In the genomic region with DNA sequence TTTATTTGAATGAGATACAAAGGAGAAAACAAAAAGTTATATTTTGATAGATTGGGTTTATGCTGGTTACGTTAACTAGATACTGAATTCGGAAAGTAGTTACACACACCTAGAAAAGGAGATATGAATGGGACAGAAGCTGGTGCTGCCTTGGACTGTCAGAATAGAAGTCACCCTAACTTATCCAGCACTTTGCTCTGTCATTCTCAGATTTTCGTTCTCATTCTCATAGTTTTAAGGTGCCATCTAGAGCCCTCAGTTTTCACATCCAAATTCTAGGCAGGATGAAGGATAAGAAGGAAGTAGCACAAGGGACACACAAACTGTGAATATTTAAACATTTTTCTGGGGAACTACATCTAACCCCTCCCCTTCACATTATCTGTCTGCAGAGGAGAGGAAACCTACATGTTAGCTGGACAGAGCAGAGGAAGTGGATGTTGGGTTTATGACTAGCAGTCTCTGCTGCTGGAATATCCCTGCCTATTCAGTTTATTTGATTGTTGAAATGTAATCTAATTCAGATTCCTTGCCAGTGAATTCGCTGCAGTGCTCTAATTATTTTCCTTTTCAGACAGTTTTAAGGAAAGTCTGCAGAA, we compare ENCODE assay signal across 2 cellular contexts.
TF ChIP-seq lines count a peak whose summit lies in the region.

No MANE protein-coding gene starts in this region.

TF ChIP-seq in SK-N-SH, 30 proteins besides CTCF, POLR2A, EP300 and RAD21:
- TF ChIP-seq RXRA (IDR thresholded peaks at IDR 0.05; ENCODE audit: borderline replicate concordance, low read depth) = no peak
- TF ChIP-seq, protein P1, sequence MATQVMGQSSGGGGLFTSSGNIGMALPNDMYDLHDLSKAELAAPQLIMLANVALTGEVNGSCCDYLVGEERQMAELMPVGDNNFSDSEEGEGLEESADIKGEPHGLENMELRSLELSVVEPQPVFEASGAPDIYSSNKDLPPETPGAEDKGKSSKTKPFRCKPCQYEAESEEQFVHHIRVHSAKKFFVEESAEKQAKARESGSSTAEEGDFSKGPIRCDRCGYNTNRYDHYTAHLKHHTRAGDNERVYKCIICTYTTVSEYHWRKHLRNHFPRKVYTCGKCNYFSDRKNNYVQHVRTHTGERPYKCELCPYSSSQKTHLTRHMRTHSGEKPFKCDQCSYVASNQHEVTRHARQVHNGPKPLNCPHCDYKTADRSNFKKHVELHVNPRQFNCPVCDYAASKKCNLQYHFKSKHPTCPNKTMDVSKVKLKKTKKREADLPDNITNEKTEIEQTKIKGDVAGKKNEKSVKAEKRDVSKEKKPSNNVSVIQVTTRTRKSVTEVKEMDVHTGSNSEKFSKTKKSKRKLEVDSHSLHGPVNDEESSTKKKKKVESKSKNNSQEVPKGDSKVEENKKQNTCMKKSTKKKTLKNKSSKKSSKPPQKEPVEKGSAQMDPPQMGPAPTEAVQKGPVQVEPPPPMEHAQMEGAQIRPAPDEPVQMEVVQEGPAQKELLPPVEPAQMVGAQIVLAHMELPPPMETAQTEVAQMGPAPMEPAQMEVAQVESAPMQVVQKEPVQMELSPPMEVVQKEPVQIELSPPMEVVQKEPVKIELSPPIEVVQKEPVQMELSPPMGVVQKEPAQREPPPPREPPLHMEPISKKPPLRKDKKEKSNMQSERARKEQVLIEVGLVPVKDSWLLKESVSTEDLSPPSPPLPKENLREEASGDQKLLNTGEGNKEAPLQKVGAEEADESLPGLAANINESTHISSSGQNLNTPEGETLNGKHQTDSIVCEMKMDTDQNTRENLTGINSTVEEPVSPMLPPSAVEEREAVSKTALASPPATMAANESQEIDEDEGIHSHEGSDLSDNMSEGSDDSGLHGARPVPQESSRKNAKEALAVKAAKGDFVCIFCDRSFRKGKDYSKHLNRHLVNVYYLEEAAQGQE (IDR thresholded peaks at IDR 0.05; ENCODE audit: low read depth, low read length) = peak; percentile 72; the same call in 1 of the 2 replicates
TF ChIP-seq in SK-N-SH: peak in this region for 1.

TF ChIP-seq in endothelial cell of umbilical vein, 7 proteins besides CTCF, POLR2A, EP300 and RAD21:
- TF ChIP-seq, protein P2, sequence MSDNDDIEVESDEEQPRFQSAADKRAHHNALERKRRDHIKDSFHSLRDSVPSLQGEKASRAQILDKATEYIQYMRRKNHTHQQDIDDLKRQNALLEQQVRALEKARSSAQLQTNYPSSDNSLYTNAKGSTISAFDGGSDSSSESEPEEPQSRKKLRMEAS (IDR thresholded peaks at IDR 0.05; ENCODE audit: insufficient read depth, insufficient read length) = no peak
- TF ChIP-seq POLR2AphosphoS5 (IDR thresholded peaks at IDR 0.05; ENCODE audit: insufficient read depth, low read depth, low read length) (no peak), FOS (IDR thresholded peaks at IDR 0.05; ENCODE audit: borderline replicate concordance, insufficient read depth, low read length) (no peak), MYC (IDR thresholded peaks at IDR 0.05; ENCODE audit: low read depth, low read length) (no peak), GATA2 (IDR thresholded peaks at IDR 0.05; ENCODE audit: insufficient read depth, insufficient read length, low read depth, low read length) (no peak), EZH2 (IDR thresholded peaks at IDR 0.05; ENCODE audit: borderline replicate concordance, low read depth, low read length, severe bottlenecking) (no peak), JUN (IDR thresholded peaks at IDR 0.05; ENCODE audit: borderline replicate concordance, insufficient read depth, insufficient read length, low read depth) (no peak)
